Comparison of ENCODE assay signal across 7 cellular contexts in the genomic region with DNA sequence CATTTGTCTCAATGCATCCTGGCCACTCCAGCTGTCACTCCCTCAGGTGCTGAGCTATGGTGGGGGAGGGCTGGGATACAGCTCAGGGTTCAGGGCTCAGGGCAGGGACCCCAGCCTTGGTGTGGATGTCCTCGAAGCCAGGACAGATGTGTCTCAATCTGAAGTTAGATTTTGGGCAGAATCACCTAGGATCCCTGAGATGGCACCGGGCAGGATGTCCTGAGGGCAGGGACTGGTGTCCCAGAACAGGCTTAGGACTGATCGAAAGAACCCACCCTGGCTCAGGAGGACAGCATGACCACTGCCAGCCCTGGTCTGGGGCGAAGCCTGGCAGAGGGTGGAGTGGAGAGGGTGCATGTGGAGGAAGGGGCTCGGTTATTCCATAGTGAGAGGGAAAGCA.
"Had no signal": no experiment of that assay in that cellular context is flagged by ENCODE, and none has a peak within 500 bp of the region (broad histone marks: within the 10 kb centered on the region; RNA-seq: fewer than 3 reads in every experiment).

No MANE protein-coding gene starts in this region.

- H2AFZ ChIP-seq: GM23338 had no signal

- H3K27ac Mint-ChIP-seq: GM23338 had no signal

- DNase-seq: H9, HCEC 1CT, IMR-90, KG1 had no signal

- H3K4me3 Mint-ChIP-seq: GM23338, H9 had no signal

- H3K4me2 ChIP-seq: GM23338 had no signal

- H3K27ac ChIP-seq: HL-60 had no signal

- ATAC-seq: K562 had no signal

- H3K4me3 ChIP-seq: GM23338, K562 had no signal

- H3K9me3 Mint-ChIP-seq: GM23338, H9 had no signal
